In the genomic region with DNA sequence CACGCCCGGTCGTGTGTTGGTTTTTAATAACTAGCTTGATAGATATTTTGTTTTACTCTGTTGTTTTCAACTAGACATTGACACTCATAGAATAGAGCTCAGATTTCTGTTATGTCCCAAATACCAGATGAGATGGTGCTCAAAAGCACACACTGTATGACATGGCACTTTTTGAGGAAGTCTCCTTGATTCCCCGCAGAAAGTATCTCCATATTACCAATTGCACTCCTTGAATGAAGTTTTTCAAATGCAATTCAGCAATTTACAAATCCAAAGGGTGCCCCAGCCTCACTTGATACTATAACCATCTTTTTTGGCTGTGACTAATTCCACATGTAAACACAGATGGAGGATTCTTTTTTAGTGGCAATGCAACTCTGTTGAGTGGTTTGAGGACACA, we compare ENCODE assay signal across 3 cellular contexts.
A peak's percentile ranks its signal among the peaks of the same experiment; 100 is the strongest.
TF ChIP-seq lines count a peak whose summit lies in the region.

No MANE protein-coding gene starts in this region.

TF ChIP-seq in GM23338, 12 proteins besides CTCF, POLR2A, EP300 and RAD21:
- TF ChIP-seq POLR2AphosphoS5 (IDR thresholded peaks at IDR 0.05; ENCODE audit: low read depth) (no peak), JUNB (IDR thresholded peaks at IDR 0.05; ENCODE audit: unreplicated experiment) (no peak), REST (IDR thresholded peaks at IDR 0.05; ENCODE audit: unreplicated experiment) (no peak), STAT1 (IDR thresholded peaks at IDR 0.05; ENCODE audit: unreplicated experiment) (no peak), ZNF114 (CRISPR knock-in tag; IDR thresholded peaks at IDR 0.05) (no peak), NANOG (IDR thresholded peaks at IDR 0.05; ENCODE audit: borderline replicate concordance) (no peak; the same call in 1 of the 2 replicates)

TF ChIP-seq in IMR-90, 13 proteins besides CTCF, POLR2A, EP300 and RAD21:
- no peak for TF ChIP-seq RCOR1 (IDR thresholded peaks at IDR 0.05; ENCODE audit: insufficient replicate concordance, low read length)
- no peak for TF ChIP-seq CHD1 (IDR thresholded peaks at IDR 0.05; ENCODE audit: low read depth, low read length)
- no peak for TF ChIP-seq MAZ (IDR thresholded peaks at IDR 0.05; ENCODE audit: borderline replicate concordance, low read depth, low read length)
- TF ChIP-seq NFE2L2 (IDR thresholded peaks at IDR 0.05; ENCODE audit: low read depth, low read length): no peak
- no peak for TF ChIP-seq BHLHE40 (IDR thresholded peaks at IDR 0.05; ENCODE audit: low read depth, low read length)
- TF ChIP-seq MAFK (IDR thresholded peaks at IDR 0.05; ENCODE audit: low read depth, low read length): no peak
- TF ChIP-seq FOS (IDR thresholded peaks at IDR 0.05; ENCODE audit: low read depth, low read length): no peak
- no peak for TF ChIP-seq RFX5 (IDR thresholded peaks at IDR 0.05; ENCODE audit: low read depth, low read length)
- TF ChIP-seq, protein P1, sequence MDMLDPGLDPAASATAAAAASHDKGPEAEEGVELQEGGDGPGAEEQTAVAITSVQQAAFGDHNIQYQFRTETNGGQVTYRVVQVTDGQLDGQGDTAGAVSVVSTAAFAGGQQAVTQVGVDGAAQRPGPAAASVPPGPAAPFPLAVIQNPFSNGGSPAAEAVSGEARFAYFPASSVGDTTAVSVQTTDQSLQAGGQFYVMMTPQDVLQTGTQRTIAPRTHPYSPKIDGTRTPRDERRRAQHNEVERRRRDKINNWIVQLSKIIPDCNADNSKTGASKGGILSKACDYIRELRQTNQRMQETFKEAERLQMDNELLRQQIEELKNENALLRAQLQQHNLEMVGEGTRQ (IDR thresholded peaks at IDR 0.05; ENCODE audit: low read depth, low read length): no peak
- TF ChIP-seq MXI1 (IDR thresholded peaks at IDR 0.05; ENCODE audit: borderline replicate concordance, low read depth, low read length): no peak
- TF ChIP-seq SMC3 (IDR thresholded peaks at IDR 0.05; ENCODE audit: low read depth, low read length): no peak
- no peak for TF ChIP-seq CEBPB (IDR thresholded peaks at IDR 0.05; ENCODE audit: low read depth, low read length)
- no peak for TF ChIP-seq ELK1 (IDR thresholded peaks at IDR 0.05; ENCODE audit: borderline replicate concordance, low read depth, low read length)

TF ChIP-seq in H1, 55 proteins besides CTCF, POLR2A, EP300 and RAD21:
- TF ChIP-seq SIX5 (IDR thresholded peaks at IDR 0.05; ENCODE audit: low read depth, low read length): no peak
- TF ChIP-seq SUZ12 (IDR thresholded peaks at IDR 0.05; ENCODE audit: low read length): no peak
- TF ChIP-seq BACH1 (IDR thresholded peaks at IDR 0.05; ENCODE audit: low read length): 0 out of 2 replicates have a peak, but pooled peaks have one; percentile 24
- no peak for TF ChIP-seq TEAD4 (IDR thresholded peaks at IDR 0.05; ENCODE audit: low read depth, low read length)
- TF ChIP-seq TAF1 (IDR thresholded peaks at IDR 0.05; ENCODE audit: low read depth, low read length): no peak
